Comparison of ENCODE assay signal across 1 cellular context in genomic region chr7:148883233-148884048, GRCh38.
TF ChIP-seq lines count a peak whose summit lies in the region.

No MANE protein-coding gene starts in this region.

TF ChIP-seq in HEK293, 187 proteins besides CTCF, POLR2A, EP300 and RAD21 (continued from another document):
- TF ChIP-seq HIC1 (tag by site-specific recombination; IDR thresholded peaks at IDR 0.05) (peak; percentile 38; the same call in 1 of the 2 replicates), ZNF776 (tag by site-specific recombination; IDR thresholded peaks at IDR 0.05; ENCODE audit: borderline replicate concordance) (no peak), ZNF623 (tag by site-specific recombination; IDR thresholded peaks at IDR 0.05) (no peak), ZNF423 (tag by site-specific recombination; IDR thresholded peaks at IDR 0.05) (peak; percentile 39; the same call in 1 of the 2 replicates), ZNF175 (tag by site-specific recombination; IDR thresholded peaks at IDR 0.05) (no peak), GLI2 (tag by site-specific recombination; IDR thresholded peaks at IDR 0.05; ENCODE audit: borderline replicate concordance, low read depth) (no peak), PATZ1 (tag by site-specific recombination; IDR thresholded peaks at IDR 0.05) (0 out of 2 replicates have a peak, but pooled peaks have one; percentile 25), KLF8 (tag by site-specific recombination; IDR thresholded peaks at IDR 0.05) (peak; percentile 49; the same call in 1 of the 2 replicates), KLF10 (tag by site-specific recombination; IDR thresholded peaks at IDR 0.05) (peak; percentile 26; the same call in 1 of the 2 replicates), ZFP69B (tag by site-specific recombination; IDR thresholded peaks at IDR 0.05) (0 out of 2 replicates have a peak, but pooled peaks have one; percentile 57), ZNF48 (tag by site-specific recombination; IDR thresholded peaks at IDR 0.05) (no peak), SETDB1 (IDR thresholded peaks at IDR 0.05; ENCODE audit: insufficient read length, low read length) (no peak), REPIN1 (tag by site-specific recombination; IDR thresholded peaks at IDR 0.05; ENCODE audit: low read depth) (no peak), ZNF398 (tag by site-specific recombination; IDR thresholded peaks at IDR 0.05) (peak; percentile 27; the same call in 1 of the 2 replicates), ZNF24 (tag by site-specific recombination; IDR thresholded peaks at IDR 0.05) (no peak), ZIC2 (tag by site-specific recombination; IDR thresholded peaks at IDR 0.05) (peak; percentile 14; the same call in 1 of the 2 replicates), ZBTB20 (tag by site-specific recombination; IDR thresholded peaks at IDR 0.05) (peak; percentile 83), SP2 (tag by site-specific recombination; IDR thresholded peaks at IDR 0.05) (peak; percentile 46), ZNF670 (tag by site-specific recombination; IDR thresholded peaks at IDR 0.05; ENCODE audit: low read depth) (no peak), ZNF692 (tag by site-specific recombination; IDR thresholded peaks at IDR 0.05) (peak; percentile 68; the same call in 1 of the 2 replicates), ZBTB44 (tag by site-specific recombination; IDR thresholded peaks at IDR 0.05) (no peak), KLF9 (tag by site-specific recombination; IDR thresholded peaks at IDR 0.05; ENCODE audit: low read depth) (peak; percentile 74), ZNF155 (tag by site-specific recombination; IDR thresholded peaks at IDR 0.05) (no peak), SCRT2 (tag by site-specific recombination; IDR thresholded peaks at IDR 0.05) (peak; percentile 77; the same call in 1 of the 2 replicates), ZBTB7A (tag by site-specific recombination; IDR thresholded peaks at IDR 0.05; ENCODE audit: low read depth) (peak; percentile 23; the same call in 1 of the 2 replicates), ZBTB8A (tag by site-specific recombination; IDR thresholded peaks at IDR 0.05) (no peak; the same call in 1 of the 2 replicates), SP3 (tag by site-specific recombination; IDR thresholded peaks at IDR 0.05) (peak; percentile 45), MYNN (tag by site-specific recombination; IDR thresholded peaks at IDR 0.05; ENCODE audit: borderline replicate concordance) (no peak), INSM2 (tag by site-specific recombination; IDR thresholded peaks at IDR 0.05) (no peak), ZBTB26 (tag by site-specific recombination; optimal IDR thresholded peaks at IDR 0.05) (peak; percentile 55), ZBTB11 (tag by site-specific recombination; conservative IDR thresholded peaks at IDR 0.05; ENCODE audit: low read depth) (peak; percentile 82), MZF1 (tag by site-specific recombination; IDR thresholded peaks at IDR 0.05; ENCODE audit: borderline replicate concordance) (no peak), GLIS2 (tag by site-specific recombination; IDR thresholded peaks at IDR 0.05) (peak; percentile 68)
TF ChIP-seq in HEK293: peak in this region for 23.
